20 cellular contexts compared by ENCODE assay signal in genomic region chr20:59728722-59729430, GRCh38.
"Had no signal": no experiment of that assay in that cellular context is flagged by ENCODE, and none has a peak within 500 bp of the region (broad histone marks: within the 10 kb centered on the region; RNA-seq: fewer than 3 reads in every experiment).

No MANE protein-coding gene starts in this region.

- H3K27me3 ChIP-seq: testis had no signal

- H3K79me2 ChIP-seq: parathyroid adenoma had no signal

- H3K9me3 ChIP-seq: left ventricle myocardium inferior, lower lobe of right lung, sigmoid colon, testis, tibial nerve had no signal

- H3K9ac ChIP-seq: parathyroid adenoma had no signal

- DNase-seq: dermis blood vessel endothelial cell; foreskin keratinocyte; immature natural killer cell; kidney; left cardiac atrium; left ventricle myocardium inferior; lower lobe of right lung; natural killer cell; sigmoid colon; stimulated activated CD4-positive, alpha-beta T cell treated with anti-CD3 and anti-CD28 coated beads, Interleukin-2, amount 100 ng/mL, for 24 hours; stimulated activated CD4-positive, alpha-beta T cell treated with anti-CD3 and anti-CD28 coated beads, Interleukin-4, amount 100 ng/mL, for 4 hours; stimulated activated naive B cell treated with anti-CD40 and anti-IgM and Interleukin-4, amounts not matched to agents 10 μg/mL and 1 μg/mL and 100 μg/mL, for 72 hours; stimulated activated naive CD8-positive, alpha-beta T cell treated with anti-CD3 and anti-CD28 coated beads, Interleukin-15, amount 100 ng/mL, for 72 hours; testis had no signal

- H3K4me1 ChIP-seq: foreskin keratinocyte, left ventricle myocardium inferior, lower lobe of right lung, parathyroid adenoma, sigmoid colon, testis, tibial nerve had no signal

- H2AFZ ChIP-seq: parathyroid adenoma had no signal

- H3K4me1 Mint-ChIP-seq: immature natural killer cell; memory B cell; mesothelial cell of epicardium; natural killer cell; neural crest cell; stimulated activated naive CD8-positive, alpha-beta T cell treated with anti-CD3 and anti-CD28 coated beads, Interleukin-15, amount 100 ng/mL, for 72 hours had no signal

- H3K36me3 ChIP-seq: left ventricle myocardium inferior, lower lobe of right lung, sigmoid colon, tibial nerve had no signal

- H3K9me3 Mint-ChIP-seq: memory B cell; natural killer cell; neural crest cell; stimulated activated naive B cell treated with anti-CD40 and anti-IgM and Interleukin-4, amounts not matched to agents 10 μg/mL and 1 μg/mL and 100 μg/mL, for 72 hours; stimulated activated naive CD8-positive, alpha-beta T cell treated with anti-CD3 and anti-CD28 coated beads, Interleukin-15, amount 100 ng/mL, for 72 hours had no signal

- H3K27ac Mint-ChIP-seq: immature natural killer cell; memory B cell; mesothelial cell of epicardium; natural killer cell; stimulated activated naive B cell treated with anti-CD40 and anti-IgM and Interleukin-4, amounts not matched to agents 10 μg/mL and 1 μg/mL and 100 μg/mL, for 72 hours; stimulated activated naive CD8-positive, alpha-beta T cell treated with anti-CD3 and anti-CD28 coated beads, Interleukin-15, amount 100 ng/mL, for 72 hours had no signal

- ATAC-seq: foreskin keratinocyte; left cardiac atrium; lower lobe of right lung; natural killer cell; stimulated activated naive B cell treated with anti-CD40 and anti-IgM and Interleukin-4, amounts not matched to agents 10 μg/mL and 1 μg/mL and 100 μg/mL, for 72 hours; stimulated activated naive CD8-positive, alpha-beta T cell treated with anti-CD3 and anti-CD28 coated beads, Interleukin-15, amount 100 ng/mL, for 72 hours had no signal

- H3K27ac ChIP-seq: foreskin keratinocyte, left ventricle myocardium inferior, lower lobe of right lung, parathyroid adenoma, sigmoid colon, skin epidermis, testis, tibial nerve had no signal

- H3K36me3 Mint-ChIP-seq: immature natural killer cell; memory B cell; mesothelial cell of epicardium; natural killer cell; stimulated activated naive B cell treated with anti-CD40 and anti-IgM and Interleukin-4, amounts not matched to agents 10 μg/mL and 1 μg/mL and 100 μg/mL, for 72 hours had no signal

- H3K4me3 Mint-ChIP-seq: immature natural killer cell; memory B cell; mesothelial cell of epicardium; natural killer cell; neural crest cell; stimulated activated naive B cell treated with anti-CD40 and anti-IgM and Interleukin-4, amounts not matched to agents 10 μg/mL and 1 μg/mL and 100 μg/mL, for 72 hours; stimulated activated naive CD8-positive, alpha-beta T cell treated with anti-CD3 and anti-CD28 coated beads, Interleukin-15, amount 100 ng/mL, for 72 hours had no signal

- H3K4me3 ChIP-seq: left ventricle myocardium inferior, lower lobe of right lung, sigmoid colon, skin epidermis, testis, tibial nerve had no signal
